ENCODE assay signal across 1 cellular context in the genomic region with DNA sequence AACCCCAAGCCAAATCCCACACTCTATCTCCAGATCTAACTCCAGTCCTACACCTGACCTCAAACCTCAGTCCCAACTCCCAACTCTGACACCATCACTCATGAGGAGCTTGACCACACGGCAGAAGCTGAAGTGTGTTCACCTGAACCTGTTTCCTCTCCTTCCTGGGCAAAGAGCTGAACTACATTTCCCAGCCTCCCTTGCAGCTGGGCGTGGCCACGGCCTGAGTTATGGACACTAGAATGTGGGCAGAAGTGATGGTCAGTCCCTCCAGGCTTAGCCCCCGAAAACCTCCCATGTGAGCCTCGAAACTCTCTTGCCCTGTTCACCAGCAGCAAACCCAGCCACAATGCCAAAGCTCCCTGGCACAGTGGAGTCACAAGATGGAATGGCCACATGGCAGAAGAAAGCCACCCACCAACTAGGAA.
TF ChIP-seq lines count a peak whose summit lies in the region.

No MANE protein-coding gene starts in this region.

TF ChIP-seq in H1, 55 proteins besides CTCF, POLR2A, EP300 and RAD21 (continued from another document):
- TF ChIP-seq, protein P1, sequence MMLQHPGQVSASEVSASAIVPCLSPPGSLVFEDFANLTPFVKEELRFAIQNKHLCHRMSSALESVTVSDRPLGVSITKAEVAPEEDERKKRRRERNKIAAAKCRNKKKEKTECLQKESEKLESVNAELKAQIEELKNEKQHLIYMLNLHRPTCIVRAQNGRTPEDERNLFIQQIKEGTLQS (IDR thresholded peaks at IDR 0.05; ENCODE audit: insufficient read depth, low read depth, low read length), result no peak
